ENCODE assay signal across 28 cellular contexts in genomic region chr4:41323706-41324105, GRCh38.
DNase-seq lines count a peak whose midpoint lies in the region; ATAC-seq lines count a peak whose summit lies in the region.
"Had no signal": no experiment of that assay in that cellular context is flagged by ENCODE, and none has a peak within 500 bp of the region (broad histone marks: within the 10 kb centered on the region; RNA-seq: fewer than 3 reads in every experiment).

No MANE protein-coding gene starts in this region.

- H3K4me3 ChIP-seq in H7 (ENCODE audit: insufficient read depth, low read depth, low read length): no peak overlapping the region
- H3K4me3 ChIP-seq: body of pancreas, heart right ventricle, Peyer's patch, sigmoid colon, SJSA1 had no signal

- DNase-seq in HT-29 (ENCODE audit: low spot score) (peak; percentile 77), OCI-M1 (lab: John Stamatoyannopoulos, UW) (peak; percentile 45), iris pigment epithelial cell (ENCODE audit: low read depth) (peak; percentile 72), pulmonary artery endothelial cell (ENCODE audit: low read depth, low spot score) (peak; percentile 44), 8988T (no peak), H7 (no peak)
- DNase-seq: activated CD4-positive, alpha-beta memory T cell treated with anti-CD3 and anti-CD28 coated beads, Interleukin-2, amount 10 ng/mL, durations not matched to agents 7 days and 5 days; activated CD4-positive, CD25-positive, alpha-beta regulatory T cell treated with anti-CD3 and anti-CD28 coated beads, Interleukin-2, amount 50 U/mL, for 72 hours; activated gamma-delta T cell; activated naive CD8-positive, alpha-beta T cell treated with anti-CD3 and anti-CD28 coated beads, Interleukin-2, amount 50 U/mL, for 24 hours; body of pancreas; CD8-positive, alpha-beta T cell; effector CD4-positive, alpha-beta T cell; erythroblast; foreskin keratinocyte; H9; heart right ventricle; left ventricle myocardium superior; NCI-H1105; NCI-H2081; NCI-H510A treated with DMSO at 0.1 percent for 48 hours; Peyer's patch; posterior cingulate gyrus; sigmoid colon; stimulated activated CD4-positive, alpha-beta T cell treated with anti-CD3 and anti-CD28 coated beads, Interleukin-15, amount 100 ng/mL, for 24 hours; T-helper 1 cell had no signal

- no peak for ATAC-seq in GM21390 (IDR thresholded peaks at IDR 0.05; ENCODE audit: unreplicated experiment)
- ATAC-seq: activated naive CD8-positive, alpha-beta T cell treated with anti-CD3 and anti-CD28 coated beads, Interleukin-2, amount 50 U/mL, for 24 hours; body of pancreas; CD8-positive, alpha-beta T cell; foreskin keratinocyte; heart right ventricle; left ventricle myocardium superior had no signal

- H3K27me3 ChIP-seq in H7 (ENCODE audit: control insufficient read depth, insufficient read depth, low read length): no peaks in the 10 kb centered on the region
- H3K27me3 ChIP-seq: body of pancreas, foreskin keratinocyte, heart right ventricle, Peyer's patch, sigmoid colon, SJSA1 had no signal

- H3K36me3 ChIP-seq in H7 (replicated peaks; ENCODE audit: control insufficient read depth, insufficient read depth, low read length): no peaks in the 10 kb centered on the region
- H3K36me3 ChIP-seq: heart right ventricle, Peyer's patch, sigmoid colon, SJSA1 had no signal

Comparison
In these comparisons a context has a peak if more than half of its experiments do, and no peak if none do; other contexts are left out.
1. DNase-seq: peak in HT-29 (single experiment), OCI-M1 (single experiment), iris pigment epithelial cell (single experiment) and pulmonary artery endothelial cell (single experiment); none in 8988T (single experiment) and H7 (single experiment).